Comparison of ENCODE assay signal across 1 cellular context in the genomic region with DNA sequence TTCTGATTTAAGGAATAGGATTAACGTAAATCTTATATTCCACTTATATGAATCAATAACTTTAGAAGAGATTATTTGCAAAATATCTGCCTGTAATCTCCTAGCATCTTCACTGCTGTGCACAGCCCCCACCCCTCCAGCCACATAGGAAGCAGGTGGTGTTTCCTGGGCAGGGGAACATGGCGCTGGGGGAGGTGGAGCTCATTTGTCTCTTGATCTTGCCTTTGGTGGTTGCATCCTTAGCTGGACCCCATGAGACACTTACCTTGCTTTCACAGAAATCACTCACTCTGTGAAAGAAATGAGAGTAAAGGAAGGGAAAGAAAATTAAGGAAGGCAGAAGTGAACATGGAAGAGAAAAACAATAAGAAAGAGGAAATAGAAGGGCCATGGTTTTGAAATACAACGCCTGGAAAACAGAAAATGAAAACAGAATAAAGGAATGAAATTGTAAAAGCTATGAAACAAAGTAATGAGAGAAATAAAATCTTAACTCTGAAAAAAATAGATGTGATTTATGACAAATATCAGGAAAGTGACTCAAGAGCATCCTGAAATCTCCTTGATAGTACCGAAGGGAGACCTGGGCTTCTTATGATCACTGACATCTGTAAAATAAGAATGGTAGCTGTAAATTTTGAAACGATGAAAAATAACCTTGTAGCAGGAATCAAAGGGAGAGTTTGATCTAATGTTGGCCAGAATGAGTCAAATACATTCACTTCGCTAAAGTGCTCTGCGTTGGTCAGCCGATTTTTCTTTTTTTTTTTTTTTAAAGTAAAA.
TF ChIP-seq lines count a peak whose summit lies in the region.

No MANE protein-coding gene starts in this region.

TF ChIP-seq in H1, 55 proteins besides CTCF, POLR2A, EP300 and RAD21:
- TF ChIP-seq POLR2AphosphoS5 (IDR thresholded peaks at IDR 0.05; ENCODE audit: low read depth, low read length) (no peak), TAF7 (optimal IDR thresholded peaks at IDR 0.05; ENCODE audit: borderline replicate concordance, low read depth, low read length) (no peak), CEBPB (IDR thresholded peaks at IDR 0.05; ENCODE audit: low read depth, low read length) (no peak)
